In genomic region chr10:27330074-27330473, GRCh38 we compare ENCODE assay signal across 5 cellular contexts.
"Had no signal": no experiment of that assay in that cellular context is flagged by ENCODE, and none has a peak within 500 bp of the region (broad histone marks: within the 10 kb centered on the region; RNA-seq: fewer than 3 reads in every experiment).

No MANE protein-coding gene starts in this region.

- H3K4me1 Mint-ChIP-seq: H9 had no signal

- H3K4me3 Mint-ChIP-seq: H9 had no signal

- H3K4me3 ChIP-seq: GM23248, K562 had no signal

- H3K27ac ChIP-seq: GM23248 had no signal

- ATAC-seq: K562 had no signal

- DNase-seq: GM23248, H9, HCEC 1CT, IMR-90 had no signal

- H3K9ac ChIP-seq: GM23248 had no signal

- H2AFZ ChIP-seq: GM23248 had no signal

- H3K27ac Mint-ChIP-seq: H9 had no signal
